In genomic region chr4:142817442-142817841, GRCh38 we compare ENCODE assay signal across 9 cellular contexts. TPM values are rescaled to one million over a fixed set of nuclear protein-coding genes. Genes with fewer than 3 reads are reported as not detected.
DNase-seq lines count a peak whose midpoint lies in the region; ATAC-seq and TF ChIP-seq lines count a peak whose summit lies in the region.
"Had no signal": no experiment of that assay in that cellular context is flagged by ENCODE, and none has a peak within 500 bp of the region (broad histone marks: within the 10 kb centered on the region; RNA-seq: fewer than 3 reads in every experiment).

No MANE protein-coding gene starts in this region.

- H3K27ac Mint-ChIP-seq in Calu3 (ENCODE audit: unreplicated experiment) (peak overlapping the region; percentile 81), H9 (no peak overlapping the region)

- no peak overlapping the region for H4K5ac ChIP-seq in H9 (ENCODE audit: insufficient read length, low read depth, low read length)

- 41 to 54% methylated on average over 6 of the region's 6 CpGs for WGBS in body of pancreas, 2 donors
- no CpG with 5 or more reads among the region's 6 CpGs for WGBS in H9 (ENCODE audit: extremely low coverage, insufficient read length, low lambda C conversion rate)

- peaks cover 3% of the 10 kb centered on the region for H3K9me3 Mint-ChIP-seq in Calu3 (ENCODE audit: low read depth, unreplicated experiment)
- H3K9me3 Mint-ChIP-seq in H9, result no peaks in the 10 kb centered on the region

- H3K36me3 Mint-ChIP-seq in Calu3 (ENCODE audit: insufficient read depth, unreplicated experiment) (no peaks in the 10 kb centered on the region), H9 (ENCODE audit: insufficient read depth in 1 of 3, low read depth in 3 of 3) (no peaks in the 10 kb centered on the region; a peak in 1 of 7 replicates)

- no peaks in the 10 kb centered on the region for H3K4me1 ChIP-seq in Panc1 (ENCODE audit: control insufficient read depth, insufficient read depth, low read length)
- no peaks in the 10 kb centered on the region for H3K4me1 ChIP-seq in body of pancreas
- H3K4me1 ChIP-seq in osteoblast (ENCODE audit: insufficient read depth, low read length), result peaks cover 37% of the 10 kb centered on the region
- H3K4me1 ChIP-seq in H9 (ENCODE audit: insufficient read depth, low read length), result no peaks in the 10 kb centered on the region

- no peak overlapping the region for H3K4me3 ChIP-seq in Panc1 (ENCODE audit: low read depth in 2 of 2, low read length in 2 of 2)
- no peak overlapping the region for H3K4me3 ChIP-seq in body of pancreas
- peak overlapping the region; percentile 46 for H3K4me3 ChIP-seq in osteoblast (ENCODE audit: insufficient read depth, low read length)
- H3K4me3 ChIP-seq: tibial nerve had no signal

- H3K23ac ChIP-seq in H9 (ENCODE audit: insufficient read length, low read depth, low read length), result no peak overlapping the region

- peak; percentile 41 for DNase-seq in Calu3
- no peak for DNase-seq in Panc1 (ENCODE audit: low read depth, low spot score)
- DNase-seq in body of pancreas, result peak in 2 of 4 donors; percentile 13 to 14
- no peak for DNase-seq in osteoblast (ENCODE audit: insufficient read length, low spot score, missing footprints)
- no peak for DNase-seq in NCI-H1436 treated with DMSO at 0.1 percent for 48 hours (lab: John Stamatoyannopoulos, UW)
- no peak for DNase-seq in H9

- H3K79me1 ChIP-seq in H9 (ENCODE audit: insufficient read depth, low read depth, low read length, poor library complexity, severe bottlenecking), result no peaks in the 10 kb centered on the region

- H3K9me3 ChIP-seq in Panc1 (ENCODE audit: control insufficient read depth, insufficient read depth, low read depth, low read length), result no peaks in the 10 kb centered on the region
- no peaks in the 10 kb centered on the region for H3K9me3 ChIP-seq in body of pancreas
- no peaks in the 10 kb centered on the region for H3K9me3 ChIP-seq in osteoblast (ENCODE audit: low read depth, low read length)
- no peaks in the 10 kb centered on the region for H3K9me3 ChIP-seq in H9 (ENCODE audit: control insufficient read depth, low read depth, low read length)
- H3K9me3 ChIP-seq: tibial nerve had no signal

- TF ChIP-seq CTCF in Calu3 (IDR thresholded peaks at IDR 0.05; ENCODE audit: unreplicated experiment), result no peak
- TF ChIP-seq CTCF in Panc1 (IDR thresholded peaks at IDR 0.05), result no peak
- TF ChIP-seq CTCF in body of pancreas (IDR thresholded peaks at IDR 0.05), result no peak
- TF ChIP-seq CTCF in osteoblast (IDR thresholded peaks at IDR 0.05; ENCODE audit: extremely low read depth, low read depth, low read length), result no peak
- no peak for TF ChIP-seq CTCF in H9 (conservative IDR thresholded peaks at IDR 0.05)

- H3K4ac ChIP-seq in H9 (ENCODE audit: low read depth, low read length), result no peak overlapping the region

- H2BK15ac ChIP-seq in H9 (ENCODE audit: low read depth, low read length), result no peak overlapping the region

- H3K14ac ChIP-seq in H9 (ENCODE audit: insufficient read depth, low read length), result no peak overlapping the region

- H3K56ac ChIP-seq in H9 (ENCODE audit: insufficient read length, low read depth, low read length), result no peak overlapping the region

- no peak overlapping the region for H3K9ac ChIP-seq in H9 (ENCODE audit: extremely low read depth, insufficient read length, low read length)

- peak; percentile 84 for ATAC-seq in Panc1
- ATAC-seq in body of pancreas, result peak; percentile 58
- ATAC-seq in HG03460 (IDR thresholded peaks at IDR 0.05; ENCODE audit: unreplicated experiment), result no peak
- no peak for ATAC-seq in HG03442 (IDR thresholded peaks at IDR 0.05; ENCODE audit: unreplicated experiment)

- H2BK5ac ChIP-seq in H9 (ENCODE audit: insufficient read length, low read length), result no peak overlapping the region

- no peak overlapping the region for H3K18ac ChIP-seq in H9 (ENCODE audit: insufficient read length, low read depth, low read length)

- CTCF ChIA-PET in Calu3 (lab: Charles Lee), result interaction anchor here (0.5 to 0.8 kb wide), 2 partner anchors 11 to 97 kb away, joined by 3 to 4 read pairs; no protein-coding TSS in a partner anchor
- CTCF ChIA-PET in Panc1 (lab: Charles Lee), result interaction anchor here (0.6 kb wide), 1 partner anchor 13 kb away, joined by 3 read pairs; no protein-coding TSS in a partner anchor

- no peaks in the 10 kb centered on the region for H4K20me1 ChIP-seq in osteoblast (ENCODE audit: insufficient read depth, low read length)
- no peaks in the 10 kb centered on the region for H4K20me1 ChIP-seq in H9 (ENCODE audit: control insufficient read depth, insufficient read depth, insufficient read length)

- H3K27me3 Mint-ChIP-seq in Calu3 (ENCODE audit: unreplicated experiment) (no peaks in the 10 kb centered on the region), H9 (ENCODE audit: low read depth) (no peaks in the 10 kb centered on the region; the same call in 1 of the 2 replicates)

- H2AK5ac ChIP-seq in H9 (ENCODE audit: insufficient read length, low read length), result no peak overlapping the region

- intact Hi-C loops in Calu3 (cut with micrococcal nuclease; ENCODE audit: unreplicated experiment) (no loop called here), Panc1 (cut with micrococcal nuclease; ENCODE audit: unreplicated experiment) (no loop called here), body of pancreas (cut with DNase I) (no loop called here)

- peaks cover 31% of the 10 kb centered on the region for H3K4me1 Mint-ChIP-seq in Calu3 (ENCODE audit: low read depth, unreplicated experiment)
- no peaks in the 10 kb centered on the region for H3K4me1 Mint-ChIP-seq in H9

- H3K79me2 ChIP-seq in osteoblast (ENCODE audit: insufficient read depth, low read length) (no peaks in the 10 kb centered on the region), H9 (ENCODE audit: insufficient read depth, low read length) (no peaks in the 10 kb centered on the region)

- H3K27ac ChIP-seq in Panc1 (ENCODE audit: low read length), result 0 out of 2 replicates have a peak overlapping the region, but pooled peaks have one; percentile 9
- peak overlapping the region in 1 of 4 donors; percentile 47 for H3K27ac ChIP-seq in body of pancreas
- H3K27ac ChIP-seq in osteoblast (ENCODE audit: low read depth, low read length), result peak overlapping the region; percentile 89
- no peak overlapping the region for H3K27ac ChIP-seq in H9 (ENCODE audit: insufficient read length, low read depth, low read length)

- H3K27me3 ChIP-seq in Panc1 (ENCODE audit: control insufficient read depth, insufficient read depth, low read length), result no peaks in the 10 kb centered on the region
- no peaks in the 10 kb centered on the region for H3K27me3 ChIP-seq in body of pancreas
- no peaks in the 10 kb centered on the region for H3K27me3 ChIP-seq in osteoblast (ENCODE audit: insufficient read depth, low read length)
- no peaks in the 10 kb centered on the region for H3K27me3 ChIP-seq in H9 (ENCODE audit: insufficient read depth, low read length)
- H3K27me3 ChIP-seq: tibial nerve had no signal

- no peak overlapping the region for H2BK12ac ChIP-seq in H9 (ENCODE audit: insufficient read length, low read depth, low read length)

- H2BK20ac ChIP-seq in H9 (ENCODE audit: low read depth, low read length, poor library complexity, severe bottlenecking), result no peak overlapping the region

- in situ Hi-C loops in Panc1 (cut with HindIII; ENCODE audit: low pct_unique_long_range_greater_than_20kb, low sequenced_read_pairs), result no loop called here

- no peak for TF ChIP-seq POLR2A in body of pancreas (IDR thresholded peaks at IDR 0.05)

- no peak overlapping the region for H3T11ph ChIP-seq in H9 (ENCODE audit: low read length)

- H3K36me3 ChIP-seq in Panc1 (ENCODE audit: control insufficient read depth, insufficient read depth, low read length), result no peaks in the 10 kb centered on the region
- H3K36me3 ChIP-seq in body of pancreas (replicated peaks in 1 of 2; ENCODE audit: insufficient read depth in 1 of 2, low read depth in 2 of 2), result no peaks in the 10 kb centered on the region
- H3K36me3 ChIP-seq in osteoblast (ENCODE audit: insufficient read depth, low read length), result no peaks in the 10 kb centered on the region
- H3K36me3 ChIP-seq: tibial nerve had no signal

- H4K91ac ChIP-seq in H9 (ENCODE audit: insufficient read length, low read depth, low read length), result no peak overlapping the region

- H2AFZ ChIP-seq in osteoblast (ENCODE audit: low read length) (no peak overlapping the region), H9 (ENCODE audit: low read length) (no peak overlapping the region)

- BruUV-seq in Calu3 (replicated peaks; lab: Mats Ljungman, UMichigan) (no TSS peak), Panc1 (replicated peaks; lab: Mats Ljungman, UMichigan) (no TSS peak)

- H3K4me3 Mint-ChIP-seq in Calu3 (ENCODE audit: low read depth, unreplicated experiment) (peak overlapping the region; percentile 35), H9 (no peak overlapping the region)

- H3K4me2 ChIP-seq in osteoblast (ENCODE audit: insufficient read depth, low read length), result peak overlapping the region; percentile 82
- H3K4me2 ChIP-seq in H9 (ENCODE audit: insufficient read depth, insufficient read length, low read length), result no peak overlapping the region

- no peak overlapping the region for H2BK120ac ChIP-seq in H9 (ENCODE audit: low read depth, low read length, poor library complexity, severe bottlenecking)

- H4K8ac ChIP-seq in H9 (replicated peaks; ENCODE audit: insufficient read length, low read depth, low read length), result no peak overlapping the region

- no peaks in the 10 kb centered on the region for H3K23me2 ChIP-seq in H9 (ENCODE audit: insufficient read length, low read depth, low read length, poor library complexity, severe bottlenecking)

- POLR2A ChIA-PET in Panc1 (lab: Charles Lee), result no interaction called here

RNA-seq across cellular contexts. Expression of gene INPP4B, which starts 28.7 kb away (rescaled TPM):
- 86.9 and 114 TPM in 2 replicates for total RNA-seq in Calu3 (2022)
- total RNA-seq in Panc1 (2021; ENCODE audit: unreplicated experiment), result 4.5 TPM
- 1.8 TPM for polyA plus RNA-seq in Panc1 (2012; ENCODE audit: insufficient read length)
- total RNA-seq in body of pancreas, result 10 to 100 TPM in 1 of 2 donors, 1 to 10 TPM in 1; 8.2 to 16.6 TPM
- total RNA-seq in osteoblast, result 11.6 and 15.6 TPM in 2 replicates
- 0.07 TPM in 2 replicates for total RNA-seq in H9 (2021)

Comparison
In these comparisons a context has a peak if more than half of its experiments do, and no peak if none do; other contexts are left out.
1. ATAC-seq: peak in Panc1 (single experiment) and body of pancreas (single experiment); none in HG03460 (single experiment) and HG03442 (single experiment).